Comparison of ENCODE assay signal across 14 cellular contexts in genomic region chr2:216696321-216696720, GRCh38. TPM values are rescaled to one million over a fixed set of nuclear protein-coding genes. Genes with fewer than 3 reads are reported as not detected.
DNase-seq lines count a peak whose midpoint lies in the region; ATAC-seq and TF ChIP-seq lines count a peak whose summit lies in the region.
"Had no signal": no experiment of that assay in that cellular context is flagged by ENCODE, and none has a peak within 500 bp of the region (broad histone marks: within the 10 kb centered on the region; RNA-seq: fewer than 3 reads in every experiment).

No MANE protein-coding gene starts in this region.

- peaks cover 18% of the 10 kb centered on the region for H3F3A ChIP-seq in SK-N-SH (replicated peaks; ENCODE audit: insufficient read depth)

- no peak overlapping the region for H3K9ac ChIP-seq in SK-N-SH

- TF ChIP-seq POLR2A in transverse colon (IDR thresholded peaks at IDR 0.05) = no peak

- H3K4me3 ChIP-seq in SK-N-SH (ENCODE audit: low read depth in 2 of 2, low read length in 1 of 2) = no peak overlapping the region
- H3K4me3 ChIP-seq in transverse colon = no peak overlapping the region

- H3K4me1 ChIP-seq in SK-N-SH (ENCODE audit: control insufficient read depth in 1 of 2, insufficient read depth in 2 of 2, low read depth in 1 of 2, low read length in 1 of 2) (peaks cover 44 to 62% of the 10 kb centered on the region in 2 experiments), transverse colon (peaks cover 0 to 59% (median 11%) of the 10 kb centered on the region in 4 donors)

- TF ChIP-seq EP300 in SK-N-SH (IDR thresholded peaks at IDR 0.05; ENCODE audit: borderline replicate concordance in 1 of 2, low read depth in 1 of 2, low read length in 1 of 2) (no peak), transverse colon (IDR thresholded peaks at IDR 0.05; ENCODE audit: low read depth) (no peak)

- H3K4me3 Mint-ChIP-seq in neural crest cell = peak overlapping the region; percentile 91
- no peak overlapping the region for H3K4me3 Mint-ChIP-seq in activated T-cell treated with anti-CD3 and anti-CD28 coated beads, Interleukin-2, amount 50 U/mL, for 24 hours
- H3K4me3 Mint-ChIP-seq: activated naive CD4-positive, alpha-beta T cell treated with anti-CD3 and anti-CD28 coated beads, Interleukin-2, amount 10 ng/mL, durations not matched to agents 7 days and 5 days had no signal

- ATAC-seq in SK-N-SH treated with all-trans-retinoic acid at 6 μM for 48 hours (no peak), HG03159 (IDR thresholded peaks at IDR 0.05; ENCODE audit: unreplicated experiment) (no peak)
- ATAC-seq: activated CD4-positive, CD25-positive, alpha-beta regulatory T cell treated with anti-CD3 and anti-CD28 coated beads, Interleukin-2, amount 50 U/mL, for 24 hours had no signal

- no peaks in the 10 kb centered on the region for H3K36me3 Mint-ChIP-seq in neural crest cell (ENCODE audit: low read depth)
- no peaks in the 10 kb centered on the region for H3K36me3 Mint-ChIP-seq in activated T-cell treated with anti-CD3 and anti-CD28 coated beads, Interleukin-2, amount 50 U/mL, for 24 hours (ENCODE audit: low read depth)
- H3K36me3 Mint-ChIP-seq: activated naive CD4-positive, alpha-beta T cell treated with anti-CD3 and anti-CD28 coated beads, Interleukin-2, amount 10 ng/mL, durations not matched to agents 7 days and 5 days had no signal

- no peaks in the 10 kb centered on the region for H3K9me2 ChIP-seq in SK-N-SH

- TF ChIP-seq CTCF in SK-N-SH (IDR thresholded peaks at IDR 0.05) (no peak), neural crest cell (conservative IDR thresholded peaks at IDR 0.05) (no peak), transverse colon (IDR thresholded peaks at IDR 0.05) (no peak)

- no peaks in the 10 kb centered on the region for H3K27me3 Mint-ChIP-seq in neural crest cell (ENCODE audit: low read depth)
- peaks cover 54% of the 10 kb centered on the region for H3K27me3 Mint-ChIP-seq in activated T-cell treated with anti-CD3 and anti-CD28 coated beads, Interleukin-2, amount 50 U/mL, for 24 hours
- H3K27me3 Mint-ChIP-seq: activated naive CD4-positive, alpha-beta T cell treated with anti-CD3 and anti-CD28 coated beads, Interleukin-2, amount 10 ng/mL, durations not matched to agents 7 days and 5 days had no signal

- in situ Hi-C loops in transverse colon (cut with MboI; ENCODE audit: low pct_ligation_motif_present in 1 of 4, low pct_unique_long_range_greater_than_20kb in 1 of 4, low sequenced_read_pairs in 3 of 4) = loop anchor here (10.0 to 25.0 kb wide), 7 partner anchors 466 to 1016 kb away; no protein-coding TSS in a partner anchor

- POLR2A ChIA-PET in SK-N-SH (lab: Yijun Ruan, JAX) = no interaction called here

- no peak overlapping the region for H3K27ac Mint-ChIP-seq in neural crest cell (ENCODE audit: unreplicated experiment)
- H3K27ac Mint-ChIP-seq in activated T-cell treated with anti-CD3 and anti-CD28 coated beads, Interleukin-2, amount 50 U/mL, for 24 hours = no peak overlapping the region
- H3K27ac Mint-ChIP-seq: activated naive CD4-positive, alpha-beta T cell treated with anti-CD3 and anti-CD28 coated beads, Interleukin-2, amount 10 ng/mL, durations not matched to agents 7 days and 5 days had no signal

- H2AFZ ChIP-seq in SK-N-SH (ENCODE audit: low read depth) = no peak overlapping the region

- H3K79me2 ChIP-seq in SK-N-SH (ENCODE audit: insufficient read depth) = no peaks in the 10 kb centered on the region

- peaks cover 5% of the 10 kb centered on the region; the same call in 1 of the 2 replicates for H4K20me1 ChIP-seq in SK-N-SH (ENCODE audit: insufficient read depth)

- no peak for DNase-seq in SK-N-SH
- peak; percentile 52 for DNase-seq in cerebellar cortex (ENCODE audit: low spot score)
- DNase-seq in neural crest cell (ENCODE audit: low read depth, low spot score) = no peak
- DNase-seq in transverse colon = no peak
- no peak for DNase-seq in activated T-cell treated with anti-CD3 and anti-CD28 coated beads, Interleukin-2, amount 50 U/mL, for 24 hours
- DNase-seq in NCI-H2107 (lab: John Stamatoyannopoulos, UW) = no peak
- DNase-seq: activated CD8-positive, alpha-beta memory T cell treated with anti-CD3 and anti-CD28 coated beads, Interleukin-2, amount 50 U/mL, for 48 hours; activated naive CD4-positive, alpha-beta T cell treated with anti-CD3 and anti-CD28 coated beads, Interleukin-2, amount 10 ng/mL, durations not matched to agents 7 days and 5 days; effector memory CD4-positive, alpha-beta T cell; NCI-H1436 treated with DMSO at 0.1 percent for 48 hours had no signal

- no peak overlapping the region for H3K4me2 ChIP-seq in SK-N-SH

- H3K9me3 ChIP-seq in SK-N-SH = no peaks in the 10 kb centered on the region
- H3K9me3 ChIP-seq in transverse colon = no peaks in the 10 kb centered on the region

- intact Hi-C loops in transverse colon (cut with DNase I; ENCODE audit: low total_unique reads) = loop anchor here (5.0 to 10.0 kb wide), 5 partner anchors 368 to 1018 kb away; no protein-coding TSS in a partner anchor

- H3K27ac ChIP-seq in SK-N-SH (ENCODE audit: low read depth in 2 of 2, low read length in 1 of 2) = peak overlapping the region; percentile 36 to 53; a peak in 3 of 4 replicates
- peak overlapping the region; percentile 82 to 94 (median 84) for H3K27ac ChIP-seq in transverse colon

- 85% methylated on average over 1 of the region's 1 CpG for WGBS in SK-N-SH (ENCODE audit: low lambda C conversion rate)
- 83% methylated on average over 1 of the region's 1 CpG for WGBS in transverse colon (ENCODE audit: low coverage in 1 of 2), 2 donors

- H3K36me3 ChIP-seq in SK-N-SH (replicated peaks in 1 of 2; ENCODE audit: control insufficient read depth in 1 of 2, insufficient read depth in 2 of 2, low read length in 1 of 2) (no peaks in the 10 kb centered on the region), transverse colon (no peaks in the 10 kb centered on the region)

- TF ChIP-seq RAD21 in SK-N-SH (IDR thresholded peaks at IDR 0.05; ENCODE audit: low read length) = no peak

- no peaks in the 10 kb centered on the region for H3K9me3 Mint-ChIP-seq in neural crest cell
- no peaks in the 10 kb centered on the region for H3K9me3 Mint-ChIP-seq in activated T-cell treated with anti-CD3 and anti-CD28 coated beads, Interleukin-2, amount 50 U/mL, for 24 hours
- H3K9me3 Mint-ChIP-seq: activated naive CD4-positive, alpha-beta T cell treated with anti-CD3 and anti-CD28 coated beads, Interleukin-2, amount 10 ng/mL, durations not matched to agents 7 days and 5 days had no signal

- H3K27me3 ChIP-seq in SK-N-SH (ENCODE audit: insufficient read depth) (no peaks in the 10 kb centered on the region), transverse colon (peaks cover 84% of the 10 kb centered on the region)

- peaks cover 24% of the 10 kb centered on the region for H3K4me1 Mint-ChIP-seq in neural crest cell
- peaks cover 28% of the 10 kb centered on the region for H3K4me1 Mint-ChIP-seq in activated T-cell treated with anti-CD3 and anti-CD28 coated beads, Interleukin-2, amount 50 U/mL, for 24 hours (ENCODE audit: low read depth)

- CTCF ChIA-PET in SK-N-SH (lab: Yijun Ruan, JAX) = interaction anchor here (0.5 to 7.5 kb wide), 23 partner anchors 9 to 1060 kb away, joined by 3 to 74 read pairs (median 4); no protein-coding TSS in a partner anchor

TF ChIP-seq in SK-N-SH, 30 proteins besides CTCF, POLR2A, EP300 and RAD21 (continues in another document):
- TF ChIP-seq ZBTB33 (IDR thresholded peaks at IDR 0.05; ENCODE audit: borderline replicate concordance, low read depth) = no peak
- no peak for TF ChIP-seq GABPA (IDR thresholded peaks at IDR 0.05; ENCODE audit: low read depth)
- no peak for TF ChIP-seq JUND (IDR thresholded peaks at IDR 0.05)

TF ChIP-seq in SK-N-SH treated with all-trans-retinoic acid at 6 μM for 48 hours, 23 proteins besides CTCF, POLR2A, EP300 and RAD21:
- TF ChIP-seq TCF4 (CRISPR knock-in tag; IDR thresholded peaks at IDR 0.05; ENCODE audit: borderline replicate concordance) (no peak), ZNF565 (CRISPR knock-in tag; conservative IDR thresholded peaks at IDR 0.05; ENCODE audit: low read depth) (no peak)

RNA-seq across cellular contexts. Expression of gene IGFBP5, which starts 1.0 kb away (rescaled TPM):
- polyA plus RNA-seq in SK-N-SH (2012; rRNA removed) = 156 and 323 TPM in 2 replicates
- 92.2 and 140 TPM in 2 replicates for polyA plus RNA-seq in SK-N-SH (2012; cell fraction: cytosol; rRNA removed)
- polyA plus RNA-seq in SK-N-SH (2012; cell fraction: nucleus; rRNA removed) = 204 and 262 TPM in 2 replicates
- total RNA-seq in neural crest cell = 140 TPM in 2 replicates
- 100 to 1,000 TPM; 146 to 263 (median 190) TPM for total RNA-seq in transverse colon
- total RNA-seq: T-helper 2 cell treated with Interferon-gamma antibody and Interleukin-4, amounts not matched to agents 100 ng/mL and 5 ng/mL, for 36 hours had no signal
